16 cellular contexts compared by ENCODE assay signal in genomic region chr3:186998937-186999368, GRCh38.
A peak's percentile ranks its signal among the peaks of the same experiment; 100 is the strongest.
DNase-seq lines count a peak whose midpoint lies in the region; FAIRE-seq and TF ChIP-seq lines count a peak whose summit lies in the region.
"Had no signal": no experiment of that assay in that cellular context is flagged by ENCODE, and none has a peak within 500 bp of the region (broad histone marks: within the 10 kb centered on the region; RNA-seq: fewer than 3 reads in every experiment).

No MANE protein-coding gene starts in this region.

- H3K27me3 Mint-ChIP-seq in dendritic cell treated with granulocyte-macrophage colony-stimulating factor and Interleukin-4, amounts not matched to agents 40 ng/mL and 50 ng/mL, for 4 days, result no peaks in the 10 kb centered on the region
- no peaks in the 10 kb centered on the region for H3K27me3 Mint-ChIP-seq in nephron progenitor cell (ENCODE audit: low read depth, poor library complexity)
- H3K27me3 Mint-ChIP-seq: activated CD4-positive, alpha-beta T cell treated with anti-CD3 and anti-CD28 coated beads, Interleukin-2, amount 10 ng/mL, durations not matched to agents 7 days and 5 days; progenitor cell of endocrine pancreas had no signal

- intact Hi-C loops in dendritic cell treated with granulocyte-macrophage colony-stimulating factor and Interleukin-4, amounts not matched to agents 40 ng/mL and 50 ng/mL, for 4 days (cut with micrococcal nuclease), result no loop called here
- intact Hi-C loops in stomach (cut with DNase I; ENCODE audit: low total_unique reads), result no loop called here

- no peak for FAIRE-seq in H54 (lab: Jason Lieb, UNC)
- FAIRE-seq: endometrium had no signal

- H3K4me1 ChIP-seq in stomach, result no peaks in the 10 kb centered on the region

- H3K4me3 ChIP-seq in GM12875 (ENCODE audit: low read depth, low read length), result peak overlapping the region; percentile 55
- no peak overlapping the region for H3K4me3 ChIP-seq in WERI-Rb-1 (ENCODE audit: low read depth, low read length)
- no peak overlapping the region for H3K4me3 ChIP-seq in stomach
- H3K4me3 ChIP-seq: GM23248 had no signal

- H3K27ac Mint-ChIP-seq in dendritic cell treated with granulocyte-macrophage colony-stimulating factor and Interleukin-4, amounts not matched to agents 40 ng/mL and 50 ng/mL, for 4 days, result peak overlapping the region; percentile 50
- peak overlapping the region; percentile 81 for H3K27ac Mint-ChIP-seq in nephron progenitor cell
- H3K27ac Mint-ChIP-seq: progenitor cell of endocrine pancreas had no signal

- no peak overlapping the region for H3K4me3 Mint-ChIP-seq in dendritic cell treated with granulocyte-macrophage colony-stimulating factor and Interleukin-4, amounts not matched to agents 40 ng/mL and 50 ng/mL, for 4 days
- H3K4me3 Mint-ChIP-seq in nephron progenitor cell, result no peak overlapping the region
- H3K4me3 Mint-ChIP-seq: activated CD4-positive, alpha-beta T cell treated with anti-CD3 and anti-CD28 coated beads, Interleukin-2, amount 10 ng/mL, durations not matched to agents 7 days and 5 days; activated T-cell treated with anti-CD3 and anti-CD28 coated beads, Interleukin-2, amount 50 U/mL, for 72 hours had no signal

- no peaks in the 10 kb centered on the region for H3K27me3 ChIP-seq in WERI-Rb-1 (ENCODE audit: insufficient read depth, low read depth, severe bottlenecking)
- no peaks in the 10 kb centered on the region for H3K27me3 ChIP-seq in stomach

- peaks cover 48% of the 10 kb centered on the region for H3K4me1 Mint-ChIP-seq in dendritic cell treated with granulocyte-macrophage colony-stimulating factor and Interleukin-4, amounts not matched to agents 40 ng/mL and 50 ng/mL, for 4 days (ENCODE audit: low read depth)
- H3K4me1 Mint-ChIP-seq in nephron progenitor cell, result peaks cover 33% of the 10 kb centered on the region

- H3K36me3 Mint-ChIP-seq in dendritic cell treated with granulocyte-macrophage colony-stimulating factor and Interleukin-4, amounts not matched to agents 40 ng/mL and 50 ng/mL, for 4 days (ENCODE audit: low read depth), result peaks cover 66% of the 10 kb centered on the region
- H3K36me3 Mint-ChIP-seq in nephron progenitor cell (ENCODE audit: low read depth), result peaks cover 52% of the 10 kb centered on the region

- TF ChIP-seq POLR2A in stomach (IDR thresholded peaks at IDR 0.05) (no peak), H54 (IDR thresholded peaks at IDR 0.05; ENCODE audit: low read depth, low read length) (no peak)

- no peaks in the 10 kb centered on the region for H3K9me3 Mint-ChIP-seq in dendritic cell treated with granulocyte-macrophage colony-stimulating factor and Interleukin-4, amounts not matched to agents 40 ng/mL and 50 ng/mL, for 4 days
- peaks cover 4% of the 10 kb centered on the region for H3K9me3 Mint-ChIP-seq in nephron progenitor cell

- H3K27ac ChIP-seq in WERI-Rb-1 (no peak overlapping the region), stomach (no peak overlapping the region)
- H3K27ac ChIP-seq: GM23248 had no signal

- TF ChIP-seq EP300 in stomach (IDR thresholded peaks at IDR 0.05), result no peak

- WGBS in stomach, 5 donors, result 83 to 90% (median 87%) methylated on average over 9 of the region's 9 CpGs

- DNase-seq in NCI-H1092 treated with DMSO at 0.1 percent for 48 hours (lab: John Stamatoyannopoulos, UW) (peak; percentile 6), nephron progenitor cell (peak; percentile 19), WERI-Rb-1 (no peak), stomach (no peak), H54 (ENCODE audit: insufficient read length, low spot score) (no peak)
- DNase-seq in stimulated activated CD4-positive, alpha-beta T cell treated with anti-CD3 and anti-CD28 coated beads, Interleukin-15, amount 100 ng/mL, for 24 hours, result no peak
- DNase-seq: activated CD4-positive, alpha-beta T cell treated with anti-CD3 and anti-CD28 coated beads, Interleukin-2, amount 10 ng/mL, durations not matched to agents 7 days and 5 days; activated T-cell treated with anti-CD3 and anti-CD28 coated beads, Interleukin-2, amount 50 U/mL, for 72 hours; AML-193; foreskin melanocyte; GM23248; NCI-H1105 treated with DMSO at 0.1 percent for 48 hours had no signal

- no peaks in the 10 kb centered on the region for H3K9me3 ChIP-seq in WERI-Rb-1 (ENCODE audit: severe bottlenecking)
- no peaks in the 10 kb centered on the region for H3K9me3 ChIP-seq in stomach

- H3K36me3 ChIP-seq in WERI-Rb-1, result no peaks in the 10 kb centered on the region
- H3K36me3 ChIP-seq in stomach, result no peaks in the 10 kb centered on the region

- TF ChIP-seq CTCF in GM12875 (IDR thresholded peaks at IDR 0.05; ENCODE audit: borderline replicate concordance, insufficient read depth, low read depth, low read length) (no peak), nephron progenitor cell (IDR thresholded peaks at IDR 0.05) (no peak), WERI-Rb-1 (IDR thresholded peaks at IDR 0.05; ENCODE audit: low read depth, low read length) (no peak), stomach (IDR thresholded peaks at IDR 0.05) (no peak)

Comparison
In these comparisons a context has a peak if more than half of its experiments do, and no peak if none do; other contexts are left out.
1. DNase-seq: peak in NCI-H1092 treated with DMSO at 0.1 percent for 48 hours (single experiment) and nephron progenitor cell (single experiment); none in WERI-Rb-1 (single experiment), stimulated activated CD4-positive, alpha-beta T cell treated with anti-CD3 and anti-CD28 coated beads, Interleukin-15, amount 100 ng/mL, for 24 hours (single experiment), stomach (single experiment) and H54 (single experiment).